Comparison of ENCODE assay signal across 1 cellular context in the genomic region with DNA sequence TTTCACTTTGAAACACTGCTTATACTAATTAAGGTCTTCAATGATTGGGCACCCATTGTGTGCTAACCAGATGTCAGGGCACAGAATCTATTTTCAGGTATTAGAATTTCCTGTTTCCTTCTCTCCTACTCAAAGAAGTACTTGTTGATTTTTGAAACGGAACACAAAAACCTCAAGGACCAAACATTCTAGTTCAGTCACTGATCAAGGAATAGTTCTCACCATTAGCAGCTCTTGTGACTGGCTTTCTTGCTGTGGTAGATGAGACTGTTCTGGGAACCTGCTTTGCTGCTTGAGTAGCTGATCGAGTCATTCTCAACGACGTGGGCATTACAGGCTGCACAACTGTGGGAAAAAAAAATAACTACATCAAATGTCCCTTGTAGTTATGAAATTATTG.
TF ChIP-seq lines count a peak whose summit lies in the region.

No MANE protein-coding gene starts in this region.

TF ChIP-seq in SK-N-SH treated with all-trans-retinoic acid at 6 μM for 48 hours, 23 proteins besides CTCF, POLR2A, EP300 and RAD21 (continued from another document):
- TF ChIP-seq BACH2 (CRISPR knock-in tag; IDR thresholded peaks at IDR 0.05; ENCODE audit: borderline replicate concordance) (no peak), ZFP30 (CRISPR knock-in tag; IDR thresholded peaks at IDR 0.05) (no peak), ESRRG (CRISPR knock-in tag; IDR thresholded peaks at IDR 0.05) (no peak), ZNF565 (CRISPR knock-in tag; conservative IDR thresholded peaks at IDR 0.05; ENCODE audit: low read depth) (no peak)
TF ChIP-seq in SK-N-SH treated with all-trans-retinoic acid at 6 μM for 48 hours: peak in this region for 0.
